15 cellular contexts compared by ENCODE assay signal in the genomic region with DNA sequence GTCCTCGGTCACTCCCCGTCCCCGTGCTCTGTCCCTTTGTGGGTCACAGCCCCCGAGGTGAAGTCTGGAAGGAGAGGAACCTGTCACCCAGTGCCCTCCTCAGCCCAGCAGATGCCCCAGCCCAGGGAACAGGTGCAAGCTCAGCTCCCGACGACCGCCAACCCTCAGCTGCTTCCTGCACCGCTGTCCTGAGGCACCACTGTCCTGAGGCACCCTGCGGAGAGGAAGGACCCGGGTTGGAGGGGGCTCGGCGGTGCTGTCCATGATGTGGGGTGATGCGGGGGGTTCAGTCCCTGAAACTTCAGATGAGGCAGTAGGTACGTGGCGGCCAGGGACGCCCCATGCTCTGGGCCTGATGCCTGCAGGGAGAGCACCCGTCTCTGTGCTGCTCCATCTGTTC.
DNase-seq lines count a peak whose midpoint lies in the region; ATAC-seq and TF ChIP-seq lines count a peak whose summit lies in the region.
"Had no signal": no experiment of that assay in that cellular context is flagged by ENCODE, and none has a peak within 500 bp of the region (broad histone marks: within the 10 kb centered on the region; RNA-seq: fewer than 3 reads in every experiment).

No MANE protein-coding gene starts in this region.

- TF ChIP-seq EP300 in sigmoid colon (IDR thresholded peaks at IDR 0.05) = no peak

- H3K36me3 ChIP-seq in BLaER1 (peaks cover 21% of the 10 kb centered on the region), sigmoid colon (peaks cover 0 to 20% (median under 1%) of the 10 kb centered on the region in 4 donors)
- H3K36me3 ChIP-seq: BE2C had no signal

- H3K4me1 ChIP-seq in BLaER1 = peaks cover 88% of the 10 kb centered on the region
- peaks cover 0 to 51% (median 25%) of the 10 kb centered on the region in 4 donors for H3K4me1 ChIP-seq in sigmoid colon
- H3K4me1 ChIP-seq: A549 had no signal

- TF ChIP-seq POLR2A in sigmoid colon (IDR thresholded peaks at IDR 0.05) (no peak), GM18505 (IDR thresholded peaks at IDR 0.05; ENCODE audit: borderline replicate concordance, extremely low read depth, insufficient read depth, insufficient read length) (no peak)

- ATAC-seq in GM18505 (IDR thresholded peaks at IDR 0.05; ENCODE audit: unreplicated experiment) = no peak
- ATAC-seq: A549, HepG2 had no signal

- H3K27me3 Mint-ChIP-seq in HFFc6 (ENCODE audit: insufficient read depth) (peaks cover 66% of the 10 kb centered on the region), chondrocyte (ENCODE audit: low read depth) (no peaks in the 10 kb centered on the region)

- no peak overlapping the region for H3K27ac ChIP-seq in BLaER1
- H3K27ac ChIP-seq in sigmoid colon = peak overlapping the region in 2 of 4 donors; percentile 58 to 64
- H3K27ac ChIP-seq: A549 had no signal

- no peak overlapping the region for H3K9ac ChIP-seq in BLaER1

- 52 to 68% methylated on average over 17 of the region's 17 CpGs for WGBS in sigmoid colon, 2 donors

- TF ChIP-seq CTCF in HFFc6 (IDR thresholded peaks at IDR 0.05) = no peak
- TF ChIP-seq CTCF in chondrocyte (IDR thresholded peaks at IDR 0.05) = no peak
- TF ChIP-seq CTCF in sigmoid colon (IDR thresholded peaks at IDR 0.05) = no peak

- H4K20me1 ChIP-seq in BLaER1 = peaks cover 100% of the 10 kb centered on the region

- H3K9me3 Mint-ChIP-seq in HFFc6 = no peaks in the 10 kb centered on the region; the same call in 1 of the 2 replicates
- H3K9me3 Mint-ChIP-seq in chondrocyte (ENCODE audit: low read depth) = no peaks in the 10 kb centered on the region
- H3K9me3 Mint-ChIP-seq: CD4-positive, CD25-positive, alpha-beta regulatory T cell had no signal

- DNase-seq in HFFc6 (no peak), chondrocyte (ENCODE audit: low spot score) (no peak), sigmoid colon (peak; percentile 66), activated gamma-delta T cell treated with Interleukin-2 at 50 U/mL for 16 hours (no peak), foreskin melanocyte (no peak), NCI-H526 treated with DMSO at 0.1 percent for 48 hours (lab: John Stamatoyannopoulos, UW) (no peak)
- DNase-seq: BE2C; CD4-positive, CD25-positive, alpha-beta regulatory T cell; DMS53; GF-D8; HCEC 1CT had no signal

- intact Hi-C loops in sigmoid colon (cut with DNase I) = no loop called here

- H3K4me1 Mint-ChIP-seq in HFFc6 (ENCODE audit: low read depth) (peaks cover 15% of the 10 kb centered on the region; the same call in 1 of the 2 replicates), chondrocyte (ENCODE audit: low read depth) (peaks cover 16% of the 10 kb centered on the region)

- H3K27me3 ChIP-seq in BLaER1 = no peaks in the 10 kb centered on the region
- no peaks in the 10 kb centered on the region for H3K27me3 ChIP-seq in sigmoid colon
- H3K27me3 ChIP-seq: BE2C had no signal

- H3K27ac Mint-ChIP-seq in HFFc6 (peak overlapping the region; percentile 58; the same call in 1 of the 2 replicates), chondrocyte (ENCODE audit: unreplicated experiment) (peak overlapping the region; percentile 41)
- H3K27ac Mint-ChIP-seq: CD4-positive, CD25-positive, alpha-beta regulatory T cell had no signal

- H3K4me3 ChIP-seq in BLaER1 (no peak overlapping the region), sigmoid colon (no peak overlapping the region)
- H3K4me3 ChIP-seq: A549 had no signal

- H3K9me3 ChIP-seq in BLaER1 = no peaks in the 10 kb centered on the region
- no peaks in the 10 kb centered on the region for H3K9me3 ChIP-seq in sigmoid colon
- H3K9me3 ChIP-seq: A549, BE2C had no signal

- no peak overlapping the region for H3K4me3 Mint-ChIP-seq in HFFc6
- H3K4me3 Mint-ChIP-seq in chondrocyte (ENCODE audit: unreplicated experiment) = no peak overlapping the region
- H3K4me3 Mint-ChIP-seq: CD4-positive, CD25-positive, alpha-beta regulatory T cell had no signal

- peak overlapping the region; percentile 77 for H3K4me2 ChIP-seq in BLaER1
- H3K4me2 ChIP-seq: A549 had no signal

- H3K36me3 Mint-ChIP-seq in HFFc6 (ENCODE audit: low read depth) = peaks cover 10% of the 10 kb centered on the region; the same call in 1 of the 2 replicates
- H3K36me3 Mint-ChIP-seq in chondrocyte (ENCODE audit: low read depth) = peaks cover 33% of the 10 kb centered on the region
- H3K36me3 Mint-ChIP-seq: CD4-positive, CD25-positive, alpha-beta regulatory T cell had no signal
